1 cellular context compared by ENCODE assay signal in the genomic region with DNA sequence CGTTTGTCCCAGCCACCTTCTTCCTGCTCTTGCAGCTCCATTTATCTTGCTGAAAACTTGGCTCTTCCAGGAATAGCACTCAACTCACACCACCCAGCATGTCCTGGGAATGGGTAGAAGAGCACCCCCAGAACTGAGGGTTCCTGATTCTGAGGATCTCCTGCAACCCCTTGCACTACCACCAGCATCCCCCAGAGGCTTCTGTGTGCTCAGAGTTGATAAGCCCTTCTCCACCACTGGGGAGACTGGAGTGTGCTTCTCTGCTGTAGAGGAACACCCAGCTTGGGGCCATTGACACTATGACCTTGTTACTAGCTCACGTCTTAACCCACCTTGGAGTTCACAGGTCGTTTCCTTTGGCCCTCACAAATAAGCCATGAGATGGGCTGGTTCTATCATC.
TF ChIP-seq lines count a peak whose summit lies in the region.

No MANE protein-coding gene starts in this region.

TF ChIP-seq in HepG2, 621 proteins besides CTCF, POLR2A, EP300 and RAD21 (continued from another document):
- TF ChIP-seq, protein P1, sequence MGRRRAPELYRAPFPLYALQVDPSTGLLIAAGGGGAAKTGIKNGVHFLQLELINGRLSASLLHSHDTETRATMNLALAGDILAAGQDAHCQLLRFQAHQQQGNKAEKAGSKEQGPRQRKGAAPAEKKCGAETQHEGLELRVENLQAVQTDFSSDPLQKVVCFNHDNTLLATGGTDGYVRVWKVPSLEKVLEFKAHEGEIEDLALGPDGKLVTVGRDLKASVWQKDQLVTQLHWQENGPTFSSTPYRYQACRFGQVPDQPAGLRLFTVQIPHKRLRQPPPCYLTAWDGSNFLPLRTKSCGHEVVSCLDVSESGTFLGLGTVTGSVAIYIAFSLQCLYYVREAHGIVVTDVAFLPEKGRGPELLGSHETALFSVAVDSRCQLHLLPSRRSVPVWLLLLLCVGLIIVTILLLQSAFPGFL (CRISPR knock-in tag; IDR thresholded peaks at IDR 0.05) = no peak
- TF ChIP-seq FIP1L1 (IDR thresholded peaks at IDR 0.05; ENCODE audit: borderline replicate concordance, insufficient read depth, low read depth, low read length) (no peak), HES4 (CRISPR knock-in tag; IDR thresholded peaks at IDR 0.05; ENCODE audit: borderline replicate concordance) (no peak), RBM22 (optimal IDR thresholded peaks at IDR 0.05; ENCODE audit: low read length) (no peak)
- TF ChIP-seq, protein P2, sequence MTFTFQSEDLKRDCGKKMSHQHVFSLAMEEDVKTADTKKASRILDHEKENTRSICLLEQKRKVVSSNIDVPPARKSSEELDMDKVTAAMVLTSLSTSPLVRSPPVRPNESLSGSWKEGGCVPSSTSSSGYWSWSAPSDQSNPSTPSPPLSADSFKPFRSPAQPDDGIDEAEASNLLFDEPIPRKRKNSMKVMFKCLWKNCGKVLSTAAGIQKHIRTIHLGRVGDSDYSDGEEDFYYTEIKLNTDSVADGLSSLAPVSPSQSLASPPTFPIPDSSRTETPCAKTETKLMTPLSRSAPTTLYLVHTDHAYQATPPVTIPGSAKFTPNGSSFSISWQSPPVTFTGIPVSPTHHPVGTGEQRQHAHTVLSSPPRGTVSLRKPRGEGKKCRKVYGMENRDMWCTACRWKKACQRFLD (CRISPR knock-in tag; IDR thresholded peaks at IDR 0.05; ENCODE audit: borderline replicate concordance) = no peak
